ENCODE assay signal across 9 cellular contexts in genomic region chr5:138541511-138541910, GRCh38. TPM values are rescaled to one million over a fixed set of nuclear protein-coding genes. Genes with fewer than 3 reads are reported as not detected.
DNase-seq lines count a peak whose midpoint lies in the region; ATAC-seq and TF ChIP-seq lines count a peak whose summit lies in the region.
"Had no signal": no experiment of that assay in that cellular context is flagged by ENCODE, and none has a peak within 500 bp of the region (broad histone marks: within the 10 kb centered on the region; RNA-seq: fewer than 3 reads in every experiment).

No MANE protein-coding gene starts in this region.

- 10 to 13% methylated on average over 2 of the region's 2 CpGs for WGBS in lower leg skin, 2 donors

- H3K36me3 ChIP-seq in CD4-positive, CD25-positive, alpha-beta regulatory T cell (ENCODE audit: control insufficient read depth, insufficient read depth, low read length) = peaks cover 6% of the 10 kb centered on the region
- peaks cover 56% of the 10 kb centered on the region for H3K36me3 ChIP-seq in NT2/D1 (ENCODE audit: insufficient read depth, insufficient read length, low read length)

- no peak for DNase-seq in CD4-positive, CD25-positive, alpha-beta regulatory T cell
- DNase-seq in NT2/D1 (ENCODE audit: low read depth, low spot score) (no peak), neural crest cell (ENCODE audit: low read depth, low spot score) (no peak), NCI-H2227 (lab: John Stamatoyannopoulos, UW; ENCODE audit: unreplicated experiment) (no peak), lower leg skin (ENCODE audit: low spot score in 2 of 2) (no peak), hypothalamus (lab: John Stamatoyannopoulos, UW) (no peak), NCI-H128 (lab: John Stamatoyannopoulos, UW; ENCODE audit: unreplicated experiment) (no peak)
- DNase-seq in effector memory CD8-positive, alpha-beta T cell = no peak
- DNase-seq: NCI-H524 treated with DMSO at 0.1 percent for 48 hours had no signal

- H3K27me3 Mint-ChIP-seq in CD4-positive, CD25-positive, alpha-beta regulatory T cell = no peaks in the 10 kb centered on the region
- H3K27me3 Mint-ChIP-seq in effector memory CD8-positive, alpha-beta T cell = no peaks in the 10 kb centered on the region
- no peaks in the 10 kb centered on the region for H3K27me3 Mint-ChIP-seq in neural crest cell (ENCODE audit: low read depth)

- H3K9me3 Mint-ChIP-seq in CD4-positive, CD25-positive, alpha-beta regulatory T cell = no peaks in the 10 kb centered on the region
- H3K9me3 Mint-ChIP-seq in effector memory CD8-positive, alpha-beta T cell = no peaks in the 10 kb centered on the region
- no peaks in the 10 kb centered on the region for H3K9me3 Mint-ChIP-seq in neural crest cell

- no peaks in the 10 kb centered on the region for H3K9me3 ChIP-seq in CD4-positive, CD25-positive, alpha-beta regulatory T cell (ENCODE audit: control insufficient read depth in 2 of 2, low read length in 2 of 2)
- no peaks in the 10 kb centered on the region for H3K9me3 ChIP-seq in NT2/D1 (ENCODE audit: insufficient read depth, low read length)

- peaks cover 8% of the 10 kb centered on the region for H3K36me3 Mint-ChIP-seq in CD4-positive, CD25-positive, alpha-beta regulatory T cell
- H3K36me3 Mint-ChIP-seq in effector memory CD8-positive, alpha-beta T cell (ENCODE audit: insufficient read depth) = peaks cover 40% of the 10 kb centered on the region
- H3K36me3 Mint-ChIP-seq in neural crest cell (ENCODE audit: low read depth) = peaks cover 7% of the 10 kb centered on the region

- H3K9ac ChIP-seq in NT2/D1 (ENCODE audit: insufficient read length, low read depth) = peak overlapping the region; percentile 94

- H3K4me1 ChIP-seq in CD4-positive, CD25-positive, alpha-beta regulatory T cell (ENCODE audit: control insufficient read depth, insufficient read depth, low read length, poor library complexity, severe bottlenecking) = peaks cover 60% of the 10 kb centered on the region
- no peaks in the 10 kb centered on the region for H3K4me1 ChIP-seq in NT2/D1 (ENCODE audit: insufficient read depth, insufficient read length)

- H3K4me1 Mint-ChIP-seq in CD4-positive, CD25-positive, alpha-beta regulatory T cell = peaks cover 45 to 79% (median 68%) of the 10 kb centered on the region in 4 donors
- peaks cover 47 to 59% of the 10 kb centered on the region in 2 donors for H3K4me1 Mint-ChIP-seq in effector memory CD8-positive, alpha-beta T cell (ENCODE audit: low read depth in 2 of 2)
- peaks cover 62% of the 10 kb centered on the region for H3K4me1 Mint-ChIP-seq in neural crest cell

- intact Hi-C loops in lower leg skin (cut with DNase I; ENCODE audit: low total_unique reads) = loop anchor here (10.0 kb wide), 1 partner anchor 77 kb away; the partner anchor contains the start of gene EGR1

- no peak for ATAC-seq in CD4-positive, CD25-positive, alpha-beta regulatory T cell (ENCODE audit: low read depth in 2 of 2)
- ATAC-seq in effector memory CD8-positive, alpha-beta T cell (replicated peaks) = no peak

- H3K27ac ChIP-seq in CD4-positive, CD25-positive, alpha-beta regulatory T cell (ENCODE audit: insufficient read depth, low read length, poor library complexity, severe bottlenecking) = peak overlapping the region; percentile 100

- no peak for TF ChIP-seq POLR2A in lower leg skin (IDR thresholded peaks at IDR 0.05)

- H3K27ac Mint-ChIP-seq in CD4-positive, CD25-positive, alpha-beta regulatory T cell = peak overlapping the region; percentile 86 to 100 (median 100)
- H3K27ac Mint-ChIP-seq in effector memory CD8-positive, alpha-beta T cell = peak overlapping the region; percentile 97 to 100
- H3K27ac Mint-ChIP-seq in neural crest cell (ENCODE audit: unreplicated experiment) = peak overlapping the region; percentile 99

- H3K4me3 ChIP-seq in CD4-positive, CD25-positive, alpha-beta regulatory T cell (ENCODE audit: low read depth, low read length) = peak overlapping the region; percentile 89
- H3K4me3 ChIP-seq in NT2/D1 (ENCODE audit: insufficient read length, low read depth) (peak overlapping the region; percentile 91), lower leg skin (ENCODE audit: low read depth, poor library complexity, severe bottlenecking) (no peak overlapping the region)

- TF ChIP-seq CTCF in neural crest cell (conservative IDR thresholded peaks at IDR 0.05) (no peak), lower leg skin (IDR thresholded peaks at IDR 0.05) (no peak)

- H3K4me3 Mint-ChIP-seq in CD4-positive, CD25-positive, alpha-beta regulatory T cell = peak overlapping the region; percentile 98 to 100 (median 99)
- H3K4me3 Mint-ChIP-seq in effector memory CD8-positive, alpha-beta T cell = peak overlapping the region; percentile 85 to 95
- H3K4me3 Mint-ChIP-seq in neural crest cell = peak overlapping the region; percentile 100

- no peaks in the 10 kb centered on the region for H3K27me3 ChIP-seq in CD4-positive, CD25-positive, alpha-beta regulatory T cell (ENCODE audit: control insufficient read depth, insufficient read depth, low read length)
- no peaks in the 10 kb centered on the region for H3K27me3 ChIP-seq in NT2/D1 (ENCODE audit: insufficient read depth, insufficient read length)

RNA-seq across cellular contexts. Expression of gene ETF1, which starts 1.5 kb away (rescaled TPM):
- 170 TPM for total RNA-seq in CD4-positive, CD25-positive, alpha-beta regulatory T cell
- 10 to 100 TPM; 25.9 to 44.3 (median 32.5) TPM for polyA plus RNA-seq in CD4-positive, CD25-positive, alpha-beta regulatory T cell
- total RNA-seq in neural crest cell = 101 and 107 TPM in 2 replicates
- total RNA-seq in lower leg skin = 10 to 100 TPM; 64.2 to 92.2 (median 81.3) TPM

RNA-seq across cellular contexts. Expression of gene HSPA9, which starts 33.7 kb away (rescaled TPM):
- 276 TPM for total RNA-seq in CD4-positive, CD25-positive, alpha-beta regulatory T cell
- polyA plus RNA-seq in CD4-positive, CD25-positive, alpha-beta regulatory T cell = 100 to 1,000 TPM; 113 to 129 (median 121) TPM
- total RNA-seq in neural crest cell = 247 and 250 TPM in 2 replicates
- 100 to 1,000 TPM; 206 to 248 (median 216) TPM for total RNA-seq in lower leg skin
